In the genomic region with DNA sequence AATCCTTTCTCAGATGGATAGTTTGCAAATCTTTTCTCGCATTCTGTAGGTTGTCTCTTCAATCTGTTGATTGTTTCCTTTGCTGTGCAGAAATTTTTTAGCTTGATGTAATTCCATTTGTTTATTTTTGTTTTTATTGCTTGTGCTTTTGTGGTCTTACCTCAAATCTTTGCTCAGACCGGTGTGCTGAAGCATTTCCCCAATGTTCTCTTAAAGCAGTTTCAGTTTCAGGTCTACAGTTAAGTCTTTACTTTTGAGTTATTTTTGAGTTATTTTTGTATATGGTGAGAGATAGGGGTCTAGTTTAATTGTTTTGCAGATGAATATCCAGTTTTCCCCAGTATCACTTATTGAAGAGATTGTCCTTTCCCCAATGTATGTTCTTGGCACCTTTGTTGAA, we compare ENCODE assay signal across 24 cellular contexts. TPM values are rescaled to one million over a fixed set of nuclear protein-coding genes. Genes with fewer than 3 reads are reported as not detected.
DNase-seq lines count a peak whose midpoint lies in the region; ATAC-seq, FAIRE-seq and TF ChIP-seq lines count a peak whose summit lies in the region.
"Had no signal": no experiment of that assay in that cellular context is flagged by ENCODE, and none has a peak within 500 bp of the region (broad histone marks: within the 10 kb centered on the region; RNA-seq: fewer than 3 reads in every experiment).

No MANE protein-coding gene starts in this region.

- H3K23ac ChIP-seq in mesendoderm (ENCODE audit: low read length), result no peak overlapping the region

- peaks cover 17% of the 10 kb centered on the region for H3K27me3 Mint-ChIP-seq in activated naive CD4-positive, alpha-beta T cell treated with anti-CD3 and anti-CD28 coated beads, Interleukin-2, amount 10 ng/mL, durations not matched to agents 7 days and 5 days

- no peak overlapping the region for H2BK120ac ChIP-seq in mesendoderm (ENCODE audit: low read depth, low read length)

- intact Hi-C loops in posterior vena cava (cut with DNase I), result no loop called here

- H2BK5ac ChIP-seq in mesendoderm (ENCODE audit: low read length), result no peak overlapping the region

- H3K27me3 ChIP-seq in mesendoderm (ENCODE audit: insufficient read depth, low read length, poor library complexity), result no peaks in the 10 kb centered on the region
- H3K27me3 ChIP-seq: cardiac muscle cell had no signal

- no peak overlapping the region for H4K8ac ChIP-seq in mesendoderm (ENCODE audit: low read depth, low read length)

- H3K79me1 ChIP-seq in mesendoderm (ENCODE audit: low read length), result no peaks in the 10 kb centered on the region

- H3K9me3 Mint-ChIP-seq in activated naive CD4-positive, alpha-beta T cell treated with anti-CD3 and anti-CD28 coated beads, Interleukin-2, amount 10 ng/mL, durations not matched to agents 7 days and 5 days, result peaks cover 3% of the 10 kb centered on the region

- H3K79me2 ChIP-seq in mesendoderm (ENCODE audit: control insufficient read depth, insufficient read depth, low read length), result no peaks in the 10 kb centered on the region

- H3K9ac ChIP-seq in mesendoderm (ENCODE audit: low read length), result no peak overlapping the region

- no peak overlapping the region for H3K18ac ChIP-seq in mesendoderm (ENCODE audit: low read length)

- no peak overlapping the region for H3K4me2 ChIP-seq in mesendoderm (ENCODE audit: low read length)
- H3K4me2 ChIP-seq: A549 had no signal

- H3K36me3 Mint-ChIP-seq in activated naive CD4-positive, alpha-beta T cell treated with anti-CD3 and anti-CD28 coated beads, Interleukin-2, amount 10 ng/mL, durations not matched to agents 7 days and 5 days, result no peaks in the 10 kb centered on the region
- H3K36me3 Mint-ChIP-seq: naive B cell had no signal

- H2AK5ac ChIP-seq in mesendoderm (ENCODE audit: low read length), result no peak overlapping the region

- H3K4me1 Mint-ChIP-seq in activated naive CD4-positive, alpha-beta T cell treated with anti-CD3 and anti-CD28 coated beads, Interleukin-2, amount 10 ng/mL, durations not matched to agents 7 days and 5 days, result peaks cover 7% of the 10 kb centered on the region

- H3K4me3 ChIP-seq in mesendoderm (ENCODE audit: low read length), result no peak overlapping the region
- H3K4me3 ChIP-seq: A549, cardiac muscle cell, esophagus muscularis mucosa, pancreas had no signal

- no CpG with 5 or more reads among the region's 2 CpGs for WGBS in mesendoderm (ENCODE audit: extremely low coverage, insufficient coverage, low lambda C conversion rate)

- DNase-seq in GM12892 (ENCODE audit: insufficient read length) (no peak), mesendoderm (no peak), posterior vena cava (ENCODE audit: low spot score) (no peak), frontal cortex (ENCODE audit: low spot score in 2 of 2) (no peak)
- DNase-seq in activated naive CD4-positive, alpha-beta T cell treated with anti-CD3 and anti-CD28 coated beads, Interleukin-2, amount 10 ng/mL, durations not matched to agents 7 days and 5 days, result no peak
- DNase-seq: activated CD8-positive, alpha-beta memory T cell treated with anti-CD3 and anti-CD28 coated beads, Interleukin-2, amount 50 U/mL, for 4 hours; activated effector memory CD4-positive, alpha-beta T cell treated with anti-CD3 and anti-CD28 coated beads, Interleukin-2, amount 50 U/mL, for 16 hours; C1 segment of cervical spinal cord; DMS 273 treated with DMSO at 0.1 percent for 48 hours; effector CD4-positive, alpha-beta T cell; glutamatergic neuron; naive B cell; NCI-H2107; NCI-H526; pancreas; stimulated activated CD4-positive, alpha-beta T cell treated with anti-CD3 and anti-CD28 coated beads, Interleukin-2, amount 100 ng/mL, for 48 hours had no signal

- no peak for TF ChIP-seq POLR2A in GM12892 (IDR thresholded peaks at IDR 0.05; ENCODE audit: low read depth, low read length)

- no peak overlapping the region for H3K27ac Mint-ChIP-seq in activated naive CD4-positive, alpha-beta T cell treated with anti-CD3 and anti-CD28 coated beads, Interleukin-2, amount 10 ng/mL, durations not matched to agents 7 days and 5 days
- H3K27ac Mint-ChIP-seq: T-helper 2 cell treated with Interferon-gamma antibody and Interleukin-4, amounts not matched to agents 5 μg/mL and 100 μg/mL, for 36 hours had no signal

- no peaks in the 10 kb centered on the region for H3K4me1 ChIP-seq in mesendoderm (ENCODE audit: control insufficient read depth, low read depth, low read length)
- H3K4me1 ChIP-seq: A549, esophagus muscularis mucosa, pancreas had no signal

- FAIRE-seq in GM12892 (lab: Jason Lieb, UNC) (peak; percentile 70), frontal cortex (lab: Jason Lieb, UNC) (no peak)
- FAIRE-seq: A549, pancreas, urothelium cell line had no signal

- H2BK15ac ChIP-seq in mesendoderm (replicated peaks; ENCODE audit: low read depth), result no peak overlapping the region

- CTCF ChIA-PET in activated naive CD4-positive, alpha-beta T cell treated with anti-CD3 and anti-CD28 coated beads, Interleukin-2, amount 10 ng/mL, durations not matched to agents 7 days and 5 days (lab: Charles Lee), result no interaction called here

- H3K4me3 Mint-ChIP-seq in activated naive CD4-positive, alpha-beta T cell treated with anti-CD3 and anti-CD28 coated beads, Interleukin-2, amount 10 ng/mL, durations not matched to agents 7 days and 5 days, result no peak overlapping the region
- H3K4me3 Mint-ChIP-seq: T-helper 2 cell treated with Interferon-gamma antibody and Interleukin-4, amounts not matched to agents 5 μg/mL and 100 μg/mL, for 36 hours had no signal

- no peak overlapping the region for H3K4ac ChIP-seq in mesendoderm (ENCODE audit: low read depth, low read length)

- H4K5ac ChIP-seq in mesendoderm (ENCODE audit: low read length), result no peak overlapping the region

- no peak overlapping the region for H3K27ac ChIP-seq in mesendoderm (ENCODE audit: low read depth, low read length)
- H3K27ac ChIP-seq: A549, cardiac muscle cell, esophagus muscularis mucosa, pancreas had no signal

- H3K36me3 ChIP-seq in mesendoderm (ENCODE audit: control insufficient read depth, insufficient read depth, low read length), result no peaks in the 10 kb centered on the region
- H3K36me3 ChIP-seq: cardiac muscle cell, esophagus muscularis mucosa, pancreas had no signal

- peak; percentile 55 for ATAC-seq in GM19043 (IDR thresholded peaks at IDR 0.05; ENCODE audit: low read depth, unreplicated experiment)
- peak; percentile 62 for ATAC-seq in HG02610 (IDR thresholded peaks at IDR 0.05; ENCODE audit: unreplicated experiment)
- peak; percentile 78 for ATAC-seq in HG03378 (IDR thresholded peaks at IDR 0.05; ENCODE audit: unreplicated experiment)
- ATAC-seq: A549, pancreas had no signal

- no peak overlapping the region for H3K56ac ChIP-seq in mesendoderm (ENCODE audit: low read length)

RNA-seq across cellular contexts. Expression of gene SLC25A14, which starts 18.2 kb away (rescaled TPM):
- polyA plus RNA-seq in GM12892 (2012; ENCODE audit: missing spikeins), result 12.6 TPM
- polyA plus RNA-seq in mesendoderm (2013, experiment 1 of 2), result 15.8 TPM
- 16.7 TPM for polyA plus RNA-seq in mesendoderm (2013, experiment 2 of 2)
- 1 to 10 TPM; 6.9 to 8.4 TPM for total RNA-seq in posterior vena cava
- total RNA-seq in frontal cortex, result 24.1 TPM

RNA-seq across cellular contexts. Expression of gene ZNF280C, which starts 52.9 kb away (rescaled TPM):
- polyA plus RNA-seq in GM12892 (2012; ENCODE audit: missing spikeins), result 4.1 TPM
- polyA plus RNA-seq in mesendoderm (2013, experiment 1 of 2), result 11.9 TPM
- 12.3 TPM for polyA plus RNA-seq in mesendoderm (2013, experiment 2 of 2)
- total RNA-seq in posterior vena cava, result 1 to 10 TPM; 4.4 to 4.7 TPM
- total RNA-seq in frontal cortex, result 9.0 TPM
